12 cellular contexts compared by ENCODE assay signal in the genomic region with DNA sequence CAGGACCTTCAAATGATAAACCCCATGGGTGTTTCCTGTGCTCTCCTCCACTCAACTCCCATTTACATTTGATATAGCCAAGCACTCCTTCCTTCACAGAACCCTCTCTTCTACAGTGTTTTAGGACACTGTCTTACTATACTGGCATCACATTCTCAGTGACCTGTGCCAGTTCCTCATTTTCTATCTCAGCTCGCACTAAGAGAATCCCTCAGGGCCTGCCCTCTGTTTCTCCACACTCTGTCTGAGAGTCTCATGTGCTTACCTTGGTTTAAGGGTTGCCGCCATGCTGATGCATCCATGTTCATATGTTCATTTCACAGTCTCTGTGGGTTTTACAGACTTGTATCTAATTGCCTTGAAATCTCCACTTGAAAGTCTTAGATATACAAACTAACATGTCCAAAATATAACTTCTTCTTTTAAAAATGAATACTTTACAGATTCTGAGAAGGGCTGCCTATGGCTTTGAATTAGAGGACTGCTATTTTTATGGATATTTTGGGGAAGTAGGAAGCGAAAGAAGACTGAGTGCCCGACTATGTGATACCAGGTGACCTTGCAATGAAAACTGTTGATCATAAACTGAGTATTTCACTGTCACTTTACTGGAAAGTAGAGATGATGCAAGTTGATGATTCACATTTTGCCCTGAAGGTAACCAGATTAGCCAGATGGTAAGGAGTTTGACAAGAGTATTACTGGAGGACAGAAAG.
DNase-seq lines count a peak whose midpoint lies in the region; ATAC-seq and TF ChIP-seq lines count a peak whose summit lies in the region.
"Had no signal": no experiment of that assay in that cellular context is flagged by ENCODE, and none has a peak within 500 bp of the region (broad histone marks: within the 10 kb centered on the region; RNA-seq: fewer than 3 reads in every experiment).

No MANE protein-coding gene starts in this region.

- H3K27ac Mint-ChIP-seq in T-cell = no peak overlapping the region
- H3K27ac Mint-ChIP-seq: activated CD4-positive, alpha-beta T cell treated with anti-CD3 and anti-CD28 coated beads, Interleukin-2, amount 10 ng/mL, durations not matched to agents 24 days and 14 days; brain had no signal

- no peak overlapping the region for H3K4me3 ChIP-seq in mammary epithelial cell (replicated peaks in 1 of 3; ENCODE audit: insufficient read depth in 1 of 3, low read depth in 2 of 3, low read length in 3 of 3)
- no peak overlapping the region for H3K4me3 ChIP-seq in right atrium auricular region

- no peak overlapping the region for H3K4me2 ChIP-seq in mammary epithelial cell (ENCODE audit: insufficient read depth, low read depth, low read length)

- WGBS in mammary epithelial cell (ENCODE audit: low coverage, missing lambda C conversion rate) = 100% methylated on average over 4 of the region's 4 CpGs

- intact Hi-C loops in mammary epithelial cell (cut with micrococcal nuclease) = no loop called here

- H3K36me3 Mint-ChIP-seq in T-cell = peaks cover 54% of the 10 kb centered on the region

- no peaks in the 10 kb centered on the region for H3K4me1 Mint-ChIP-seq in T-cell
- H3K4me1 Mint-ChIP-seq: activated CD4-positive, alpha-beta T cell treated with anti-CD3 and anti-CD28 coated beads, Interleukin-2, amount 10 ng/mL, durations not matched to agents 24 days and 14 days; brain had no signal

- in situ Hi-C loops in KBM-7 (cut with MboI; ENCODE audit: low pct_unique_long_range_greater_than_20kb, low sequenced_read_pairs) = no loop called here
- in situ Hi-C loops in mammary epithelial cell (cut with MboI; ENCODE audit: low sequenced_read_pairs in 2 of 2) = no loop called here

- POLR2A ChIA-PET in T-cell (lab: Charles Lee) = no interaction called here

- H3K79me2 ChIP-seq in mammary epithelial cell (ENCODE audit: insufficient read depth, low read length) = no peaks in the 10 kb centered on the region

- no TSS peak for BruUV-seq in mammary epithelial cell (replicated peaks; lab: Mats Ljungman, UMichigan)

- no peaks in the 10 kb centered on the region for H4K20me1 ChIP-seq in mammary epithelial cell (ENCODE audit: insufficient read depth, low read length)

- H3K27me3 ChIP-seq in mammary epithelial cell (ENCODE audit: insufficient read depth, low read length) = no peaks in the 10 kb centered on the region
- no peaks in the 10 kb centered on the region for H3K27me3 ChIP-seq in right atrium auricular region

- no peak overlapping the region for H3K9ac ChIP-seq in mammary epithelial cell (ENCODE audit: insufficient read depth, low read length)

- ATAC-seq in GM21717 (IDR thresholded peaks at IDR 0.05; ENCODE audit: unreplicated experiment) (peak; percentile 72), T-cell (replicated peaks in 1 of 4) (no peak)

- no peak overlapping the region for H2AFZ ChIP-seq in mammary epithelial cell (ENCODE audit: low read depth, low read length)

- no peaks in the 10 kb centered on the region for H3K27me3 Mint-ChIP-seq in T-cell
- H3K27me3 Mint-ChIP-seq: activated CD4-positive, alpha-beta T cell treated with anti-CD3 and anti-CD28 coated beads, Interleukin-2, amount 10 ng/mL, durations not matched to agents 24 days and 14 days; brain had no signal

- peaks cover 0 to 11% (median 6%) of the 10 kb centered on the region in 3 donors for H3K9me3 Mint-ChIP-seq in T-cell

- H3K9me3 ChIP-seq in mammary epithelial cell (replicated peaks; ENCODE audit: insufficient read depth, low read length) (no peaks in the 10 kb centered on the region), right atrium auricular region (no peaks in the 10 kb centered on the region)

- peaks cover 24% of the 10 kb centered on the region for H3K4me1 ChIP-seq in mammary epithelial cell (ENCODE audit: insufficient read depth, low read length)
- no peaks in the 10 kb centered on the region for H3K4me1 ChIP-seq in right atrium auricular region

- no peaks in the 10 kb centered on the region for H3K36me3 ChIP-seq in mammary epithelial cell (ENCODE audit: insufficient read depth, low read length)
- no peaks in the 10 kb centered on the region for H3K36me3 ChIP-seq in right atrium auricular region

- CTCF ChIA-PET in mammary epithelial cell (lab: Charles Lee; ENCODE audit: low non-redundant PET) (no interaction called here), T-cell (lab: Charles Lee) (no interaction called here)

- DNase-seq in GM04504 (ENCODE audit: low read depth) = peak; percentile 34
- peak; percentile 7 for DNase-seq in KBM-7
- peak; percentile 79 for DNase-seq in mammary epithelial cell
- DNase-seq in right atrium auricular region (ENCODE audit: low spot score) = no peak
- DNase-seq in H4 (ENCODE audit: low spot score) = no peak
- DNase-seq in anterior cingulate cortex (lab: John Stamatoyannopoulos, UW) = no peak
- DNase-seq in T-cell = no peak
- DNase-seq: activated CD4-positive, alpha-beta T cell treated with anti-CD3 and anti-CD28 coated beads, Interleukin-2, amount 10 ng/mL, durations not matched to agents 24 days and 14 days; head of caudate nucleus; stimulated activated CD4-positive, alpha-beta T cell treated with anti-CD3 and anti-CD28 coated beads, Interleukin-1b, Interleukin-23, amount 100 ng/mL, for 48 hours had no signal

- TF ChIP-seq CTCF in mammary epithelial cell (conservative IDR thresholded peaks at IDR 0.05 in 1 of 2, IDR thresholded peaks at IDR 0.05 in 1 of 2; ENCODE audit: extremely low read depth in 1 of 2, insufficient read depth in 1 of 2, low read depth in 1 of 2, low read length in 2 of 2) (no peak), right atrium auricular region (IDR thresholded peaks at IDR 0.05) (no peak)

- dilution Hi-C loops in mammary epithelial cell (cut with HindIII; ENCODE audit: low sequenced_read_pairs) = no loop called here

- no peak overlapping the region for H3K4me3 Mint-ChIP-seq in T-cell
- H3K4me3 Mint-ChIP-seq: activated CD4-positive, alpha-beta T cell treated with anti-CD3 and anti-CD28 coated beads, Interleukin-2, amount 10 ng/mL, durations not matched to agents 24 days and 14 days; brain had no signal

- H3K27ac ChIP-seq in mammary epithelial cell (ENCODE audit: insufficient read depth, low read depth, low read length) (no peak overlapping the region), right atrium auricular region (no peak overlapping the region)

Comparison
In these comparisons a context has a peak if more than half of its experiments do, and no peak if none do; other contexts are left out.
1. DNase-seq: peak in GM04504 (single experiment), KBM-7 (single experiment) and mammary epithelial cell (single experiment); none in right atrium auricular region (single experiment), H4 (single experiment), anterior cingulate cortex (0 of 58) and T-cell (0 of 34).